30 cellular contexts compared by ENCODE assay signal in genomic region chrX:136304493-136304892, GRCh38. TPM values are rescaled to one million over a fixed set of nuclear protein-coding genes. Genes with fewer than 3 reads are reported as not detected.
DNase-seq lines count a peak whose midpoint lies in the region; ATAC-seq and TF ChIP-seq lines count a peak whose summit lies in the region.
"Had no signal": no experiment of that assay in that cellular context is flagged by ENCODE, and none has a peak within 500 bp of the region (broad histone marks: within the 10 kb centered on the region; RNA-seq: fewer than 3 reads in every experiment).

No MANE protein-coding gene starts in this region.

- TF ChIP-seq CTCF in 22Rv1 (IDR thresholded peaks at IDR 0.05) = 0 out of 2 replicates have a peak, but pooled peaks have one; percentile 6
- peak; percentile 26; the same call in 1 of the 2 replicates for TF ChIP-seq CTCF in OCI-LY3 (IDR thresholded peaks at IDR 0.05; ENCODE audit: low read depth, low read length)
- TF ChIP-seq CTCF in endodermal cell (conservative IDR thresholded peaks at IDR 0.05) = peak; percentile 23
- no peak for TF ChIP-seq CTCF in brain microvascular endothelial cell (IDR thresholded peaks at IDR 0.05; ENCODE audit: low read depth, low read length, missing control alignments)

- H3K27me3 Mint-ChIP-seq in endodermal cell (ENCODE audit: insufficient read depth) = peaks cover 26% of the 10 kb centered on the region
- H3K27me3 Mint-ChIP-seq: CD4-positive, alpha-beta T cell; memory B cell had no signal

- peak; percentile 15 for DNase-seq in H7
- no peak for DNase-seq in endodermal cell
- DNase-seq in stimulated activated naive CD4-positive, alpha-beta T cell treated with Interleukin-2 at 50 U/mL for 16 hours (lab: John Stamatoyannopoulos, UW) = no peak
- no peak for DNase-seq in brain microvascular endothelial cell
- DNase-seq in NCI-H2196 (lab: John Stamatoyannopoulos, UW; ENCODE audit: unreplicated experiment) = no peak
- DNase-seq: activated CD4-positive, alpha-beta T cell treated with anti-CD3 and anti-CD28 coated beads, Interleukin-2, amount 50 U/mL, for 1 hour; activated effector memory CD4-positive, alpha-beta T cell treated with Interleukin-2 at 50 U/mL for 16 hours; activated T-cell treated with anti-CD3 and anti-CD28 coated beads, Interleukin-2, amount 50 U/mL, for 1 hour; AML-193; CD4-positive, alpha-beta T cell; hypothalamus; NCI-H1105; NCI-H187; NCI-H2171; NCI-H510A treated with DMSO at 0.1 percent for 48 hours; nephron progenitor cell; ovary; SHP77 treated with DMSO at 0.1 percent for 48 hours; stimulated activated naive B cell treated with anti-CD40 and anti-IgM and Interleukin-4, amounts not matched to agents 10 μg/mL and 1 μg/mL and 100 μg/mL, for 72 hours; T1000; upper lobe of left lung had no signal

- no peak overlapping the region for H3K27ac ChIP-seq in 22Rv1
- H3K27ac ChIP-seq in OCI-LY3 (ENCODE audit: low read length) = no peak overlapping the region
- no peak overlapping the region for H3K27ac ChIP-seq in endodermal cell (ENCODE audit: low read depth, low read length)
- no peak overlapping the region for H3K27ac ChIP-seq in brain microvascular endothelial cell
- H3K27ac ChIP-seq: A549, breast epithelium, ovary, skin epidermis, upper lobe of left lung had no signal

- H3K9ac ChIP-seq in OCI-LY3 (ENCODE audit: low read length) = no peak overlapping the region
- no peak overlapping the region for H3K9ac ChIP-seq in endodermal cell (ENCODE audit: extremely low read depth, low read length, poor library complexity, severe bottlenecking)

- peaks cover 49% of the 10 kb centered on the region for H3K9me3 Mint-ChIP-seq in endodermal cell
- H3K9me3 Mint-ChIP-seq: CD4-positive, alpha-beta T cell; memory B cell; stimulated activated naive B cell treated with anti-CD40 and anti-IgM and Interleukin-4, amounts not matched to agents 10 μg/mL and 1 μg/mL and 100 μg/mL, for 72 hours had no signal

- H3K9me3 ChIP-seq in OCI-LY3 (ENCODE audit: insufficient read depth, low read length) (no peaks in the 10 kb centered on the region), endodermal cell (ENCODE audit: control insufficient read depth, low read length) (no peaks in the 10 kb centered on the region)
- H3K9me3 ChIP-seq: A549, HAP-1, ovary, upper lobe of left lung had no signal

- no peak overlapping the region for H3K4me3 Mint-ChIP-seq in endodermal cell
- H3K4me3 Mint-ChIP-seq: activated naive CD8-positive, alpha-beta T cell; CD4-positive, alpha-beta T cell; memory B cell; nephron progenitor cell; stimulated activated naive B cell treated with anti-CD40 and anti-IgM and Interleukin-4, amounts not matched to agents 10 μg/mL and 1 μg/mL and 100 μg/mL, for 72 hours had no signal

- no peak overlapping the region for H3K27ac Mint-ChIP-seq in endodermal cell
- H3K27ac Mint-ChIP-seq: activated naive CD8-positive, alpha-beta T cell; CD4-positive, alpha-beta T cell; memory B cell; nephron progenitor cell; stimulated activated naive B cell treated with anti-CD40 and anti-IgM and Interleukin-4, amounts not matched to agents 10 μg/mL and 1 μg/mL and 100 μg/mL, for 72 hours had no signal

- 87% methylated on average over 3 of the region's 3 CpGs; no CpG with 5 or more reads in 1 of the 2 experiments for WGBS in endodermal cell (ENCODE audit: insufficient coverage in 1 of 2, insufficient read length in 1 of 2), 2 experiments

- H3K4me3 ChIP-seq in H7 (ENCODE audit: insufficient read depth, low read depth, low read length) = no peak overlapping the region
- H3K4me3 ChIP-seq in OCI-LY3 (ENCODE audit: low read length) = no peak overlapping the region
- H3K4me3 ChIP-seq in endodermal cell (ENCODE audit: low read length) = no peak overlapping the region
- H3K4me3 ChIP-seq in brain microvascular endothelial cell (ENCODE audit: low read depth, low read length) = no peak overlapping the region
- H3K4me3 ChIP-seq: A549, breast epithelium, HAP-1, ovary, skin epidermis, upper lobe of left lung had no signal

- no peaks in the 10 kb centered on the region for H4K20me1 ChIP-seq in OCI-LY3 (ENCODE audit: insufficient read depth, low read length)

- H3K27me3 ChIP-seq in H7 (ENCODE audit: control insufficient read depth, insufficient read depth, low read length) (no peaks in the 10 kb centered on the region), OCI-LY3 (ENCODE audit: low read depth, low read length) (no peaks in the 10 kb centered on the region), endodermal cell (ENCODE audit: control insufficient read depth, insufficient read depth, low read length, poor library complexity, severe bottlenecking) (peaks cover 8% of the 10 kb centered on the region), brain microvascular endothelial cell (replicated peaks) (no peaks in the 10 kb centered on the region)
- H3K27me3 ChIP-seq: ovary, upper lobe of left lung had no signal

- H3K4me2 ChIP-seq in OCI-LY3 (ENCODE audit: low read length) = no peak overlapping the region
- H3K4me2 ChIP-seq: A549 had no signal

- no peak for ATAC-seq in HG02678 (IDR thresholded peaks at IDR 0.05; ENCODE audit: unreplicated experiment)
- ATAC-seq: A549; stimulated activated naive B cell treated with anti-CD40 and anti-IgM and Interleukin-4, amounts not matched to agents 10 μg/mL and 1 μg/mL and 100 μg/mL, for 72 hours had no signal

- no peaks in the 10 kb centered on the region for H3K36me3 Mint-ChIP-seq in endodermal cell (ENCODE audit: low read depth)
- H3K36me3 Mint-ChIP-seq: activated naive CD8-positive, alpha-beta T cell; memory B cell; stimulated activated naive B cell treated with anti-CD40 and anti-IgM and Interleukin-4, amounts not matched to agents 10 μg/mL and 1 μg/mL and 100 μg/mL, for 72 hours had no signal

- no peak overlapping the region for H2AFZ ChIP-seq in OCI-LY3 (ENCODE audit: low read depth, low read length)

- no peaks in the 10 kb centered on the region for H3K4me1 ChIP-seq in OCI-LY3 (ENCODE audit: low read length)
- no peaks in the 10 kb centered on the region for H3K4me1 ChIP-seq in endodermal cell (ENCODE audit: control insufficient read depth, insufficient read depth, low read length)
- H3K4me1 ChIP-seq: A549, breast epithelium, upper lobe of left lung had no signal

- in situ Hi-C loops in brain microvascular endothelial cell (cut with HindIII; ENCODE audit: low pct_ligation_motif_present, low sequenced_read_pairs) = no loop called here

- no peaks in the 10 kb centered on the region for H3K79me2 ChIP-seq in OCI-LY3 (ENCODE audit: low read length)

- no peaks in the 10 kb centered on the region for H3K36me3 ChIP-seq in H7 (replicated peaks; ENCODE audit: control insufficient read depth, insufficient read depth, low read length)
- no peaks in the 10 kb centered on the region for H3K36me3 ChIP-seq in OCI-LY3 (replicated peaks; ENCODE audit: low read depth, low read length)
- H3K36me3 ChIP-seq in endodermal cell (ENCODE audit: control insufficient read depth, insufficient read depth, low read length) = no peaks in the 10 kb centered on the region
- no peaks in the 10 kb centered on the region for H3K36me3 ChIP-seq in brain microvascular endothelial cell (replicated peaks)
- H3K36me3 ChIP-seq: breast epithelium, HAP-1, ovary, upper lobe of left lung had no signal

- no peaks in the 10 kb centered on the region for H3K4me1 Mint-ChIP-seq in endodermal cell
- H3K4me1 Mint-ChIP-seq: memory B cell; nephron progenitor cell; stimulated activated naive B cell treated with anti-CD40 and anti-IgM and Interleukin-4, amounts not matched to agents 10 μg/mL and 1 μg/mL and 100 μg/mL, for 72 hours had no signal

RNA-seq across cellular contexts. Expression of gene ADGRG4, which starts 3.7 kb away (rescaled TPM):
- not detected in 2 replicates for total RNA-seq in H7 (2014; rRNA removed; shearing (Covaris generic))
- not detected for total RNA-seq in endodermal cell
- polyA plus RNA-seq in endodermal cell (2013, experiment 1 of 2) = not detected
- not detected for polyA plus RNA-seq in endodermal cell (2013, experiment 2 of 2)
- total RNA-seq: CD4-positive, alpha-beta T cell had no signal
- polyA plus RNA-seq: A549 had no signal

RNA-seq across cellular contexts. Expression of gene MAP7D3, which starts 53.3 kb away (rescaled TPM):
- 7.6 and 11.5 TPM in 2 replicates for total RNA-seq in H7 (2014; rRNA removed; shearing (Covaris generic))
- 10 to 100 TPM; 12.3 to 14.2 TPM for total RNA-seq in endodermal cell
- 12.3 TPM for polyA plus RNA-seq in endodermal cell (2013, experiment 1 of 2)
- 10.4 TPM for polyA plus RNA-seq in endodermal cell (2013, experiment 2 of 2)
